In the genomic region with DNA sequence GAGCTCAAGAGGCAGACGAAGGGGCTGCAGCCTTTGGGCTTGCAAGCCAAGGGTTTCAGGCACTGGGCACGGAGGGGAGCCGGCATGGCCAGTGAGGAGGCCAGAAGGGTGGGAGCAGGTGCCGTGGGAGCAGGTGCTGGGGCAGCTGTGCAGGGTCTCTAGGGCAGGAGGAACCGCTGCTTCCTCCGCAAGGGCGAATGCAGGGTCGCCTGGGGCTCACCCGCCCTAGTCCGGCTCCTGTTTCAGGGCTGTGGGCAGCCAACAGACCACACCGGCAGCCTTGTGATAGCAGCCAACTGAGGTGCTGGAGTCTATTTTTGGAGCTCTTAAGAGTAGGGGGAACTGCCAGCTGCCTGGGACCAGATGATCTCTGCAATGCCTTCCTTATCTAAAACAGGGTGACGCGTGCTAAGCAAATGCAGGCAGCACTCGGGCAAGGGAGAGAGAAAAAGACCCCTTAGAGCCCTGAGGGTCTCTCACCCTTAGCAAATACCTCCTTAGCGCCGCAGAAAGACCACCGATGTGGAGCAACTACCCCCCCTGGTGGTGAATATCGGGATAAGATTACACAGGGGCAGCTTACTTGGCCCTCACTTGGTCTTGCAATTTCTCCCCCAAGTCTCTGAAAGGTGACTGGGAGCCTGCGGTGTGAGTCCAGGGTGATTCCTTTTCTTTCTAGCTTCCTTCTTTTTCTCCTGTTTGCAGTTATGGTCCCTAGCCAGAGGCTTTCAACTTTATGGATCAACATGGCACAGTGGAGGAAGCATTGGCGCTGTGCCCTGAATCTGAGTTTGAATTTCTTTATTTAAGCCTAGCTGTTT, we compare ENCODE assay signal across 1 cellular context.
TF ChIP-seq lines count a peak whose summit lies in the region.

No MANE protein-coding gene starts in this region.

TF ChIP-seq in K562, 482 proteins besides CTCF, POLR2A, EP300 and RAD21 (continued from another document and continues in another):
- TF ChIP-seq, protein P1, sequence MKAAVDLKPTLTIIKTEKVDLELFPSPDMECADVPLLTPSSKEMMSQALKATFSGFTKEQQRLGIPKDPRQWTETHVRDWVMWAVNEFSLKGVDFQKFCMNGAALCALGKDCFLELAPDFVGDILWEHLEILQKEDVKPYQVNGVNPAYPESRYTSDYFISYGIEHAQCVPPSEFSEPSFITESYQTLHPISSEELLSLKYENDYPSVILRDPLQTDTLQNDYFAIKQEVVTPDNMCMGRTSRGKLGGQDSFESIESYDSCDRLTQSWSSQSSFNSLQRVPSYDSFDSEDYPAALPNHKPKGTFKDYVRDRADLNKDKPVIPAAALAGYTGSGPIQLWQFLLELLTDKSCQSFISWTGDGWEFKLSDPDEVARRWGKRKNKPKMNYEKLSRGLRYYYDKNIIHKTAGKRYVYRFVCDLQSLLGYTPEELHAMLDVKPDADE (conservative IDR thresholded peaks at IDR 0.05; ENCODE audit: control insufficient read depth, low read depth, low read length), result 0 out of 2 replicates have a peak, but pooled peaks have one; percentile 16
- peak; percentile 90 for TF ChIP-seq ARID2 (IDR thresholded peaks at IDR 0.05)
- no peak for TF ChIP-seq ZSCAN29 (IDR thresholded peaks at IDR 0.05)
- TF ChIP-seq, protein P2, sequence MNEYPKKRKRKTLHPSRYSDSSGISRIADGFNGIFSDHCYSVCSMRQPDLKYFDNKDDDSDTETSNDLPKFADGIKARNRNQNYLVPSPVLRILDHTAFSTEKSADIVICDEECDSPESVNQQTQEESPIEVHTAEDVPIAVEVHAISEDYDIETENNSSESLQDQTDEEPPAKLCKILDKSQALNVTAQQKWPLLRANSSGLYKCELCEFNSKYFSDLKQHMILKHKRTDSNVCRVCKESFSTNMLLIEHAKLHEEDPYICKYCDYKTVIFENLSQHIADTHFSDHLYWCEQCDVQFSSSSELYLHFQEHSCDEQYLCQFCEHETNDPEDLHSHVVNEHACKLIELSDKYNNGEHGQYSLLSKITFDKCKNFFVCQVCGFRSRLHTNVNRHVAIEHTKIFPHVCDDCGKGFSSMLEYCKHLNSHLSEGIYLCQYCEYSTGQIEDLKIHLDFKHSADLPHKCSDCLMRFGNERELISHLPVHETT (CRISPR knock-in tag; conservative IDR thresholded peaks at IDR 0.05 in 1 of 2, IDR thresholded peaks at IDR 0.05 in 1 of 2), result peak in 1 of 2 experiments; percentile 29; a peak in 1 of 4 replicates
- 0 out of 2 replicates have a peak, but pooled peaks have one; percentile 41 for TF ChIP-seq POLR2AphosphoS5 (IDR thresholded peaks at IDR 0.05; ENCODE audit: control insufficient read depth, insufficient read depth, low read depth, low read length)
- peak; percentile 31; the same call in 1 of the 2 replicates for TF ChIP-seq GABPB1 (CRISPR knock-in tag; IDR thresholded peaks at IDR 0.05)
- TF ChIP-seq, protein P3, sequence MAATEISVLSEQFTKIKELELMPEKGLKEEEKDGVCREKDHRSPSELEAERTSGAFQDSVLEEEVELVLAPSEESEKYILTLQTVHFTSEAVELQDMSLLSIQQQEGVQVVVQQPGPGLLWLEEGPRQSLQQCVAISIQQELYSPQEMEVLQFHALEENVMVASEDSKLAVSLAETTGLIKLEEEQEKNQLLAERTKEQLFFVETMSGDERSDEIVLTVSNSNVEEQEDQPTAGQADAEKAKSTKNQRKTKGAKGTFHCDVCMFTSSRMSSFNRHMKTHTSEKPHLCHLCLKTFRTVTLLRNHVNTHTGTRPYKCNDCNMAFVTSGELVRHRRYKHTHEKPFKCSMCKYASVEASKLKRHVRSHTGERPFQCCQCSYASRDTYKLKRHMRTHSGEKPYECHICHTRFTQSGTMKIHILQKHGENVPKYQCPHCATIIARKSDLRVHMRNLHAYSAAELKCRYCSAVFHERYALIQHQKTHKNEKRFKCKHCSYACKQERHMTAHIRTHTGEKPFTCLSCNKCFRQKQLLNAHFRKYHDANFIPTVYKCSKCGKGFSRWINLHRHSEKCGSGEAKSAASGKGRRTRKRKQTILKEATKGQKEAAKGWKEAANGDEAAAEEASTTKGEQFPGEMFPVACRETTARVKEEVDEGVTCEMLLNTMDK (IDR thresholded peaks at IDR 0.05; ENCODE audit: borderline replicate concordance, insufficient read depth, low read depth, low read length, poor library complexity, severe bottlenecking), result peak; percentile 13
- TF ChIP-seq TAL1 (IDR thresholded peaks at IDR 0.05), result 0 out of 2 replicates have a peak, but pooled peaks have one; percentile 36
- TF ChIP-seq NFIC (IDR thresholded peaks at IDR 0.05), result peak; percentile 75
- TF ChIP-seq GTF2E2 (tag; IDR thresholded peaks at IDR 0.05), result no peak
- TF ChIP-seq KDM5B (IDR thresholded peaks at IDR 0.05; ENCODE audit: insufficient replicate concordance, low read depth, low read length), result peak; percentile 31
- TF ChIP-seq, protein P4, sequence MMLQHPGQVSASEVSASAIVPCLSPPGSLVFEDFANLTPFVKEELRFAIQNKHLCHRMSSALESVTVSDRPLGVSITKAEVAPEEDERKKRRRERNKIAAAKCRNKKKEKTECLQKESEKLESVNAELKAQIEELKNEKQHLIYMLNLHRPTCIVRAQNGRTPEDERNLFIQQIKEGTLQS (IDR thresholded peaks at IDR 0.05), result no peak
- TF ChIP-seq, protein P4 (CRISPR knock-in tag; conservative IDR thresholded peaks at IDR 0.05), result 0 out of 2 replicates have a peak, but pooled peaks have one; percentile 59
- no peak for TF ChIP-seq CCAR2 (IDR thresholded peaks at IDR 0.05; ENCODE audit: low read depth, low read length)
- TF ChIP-seq, protein P5, sequence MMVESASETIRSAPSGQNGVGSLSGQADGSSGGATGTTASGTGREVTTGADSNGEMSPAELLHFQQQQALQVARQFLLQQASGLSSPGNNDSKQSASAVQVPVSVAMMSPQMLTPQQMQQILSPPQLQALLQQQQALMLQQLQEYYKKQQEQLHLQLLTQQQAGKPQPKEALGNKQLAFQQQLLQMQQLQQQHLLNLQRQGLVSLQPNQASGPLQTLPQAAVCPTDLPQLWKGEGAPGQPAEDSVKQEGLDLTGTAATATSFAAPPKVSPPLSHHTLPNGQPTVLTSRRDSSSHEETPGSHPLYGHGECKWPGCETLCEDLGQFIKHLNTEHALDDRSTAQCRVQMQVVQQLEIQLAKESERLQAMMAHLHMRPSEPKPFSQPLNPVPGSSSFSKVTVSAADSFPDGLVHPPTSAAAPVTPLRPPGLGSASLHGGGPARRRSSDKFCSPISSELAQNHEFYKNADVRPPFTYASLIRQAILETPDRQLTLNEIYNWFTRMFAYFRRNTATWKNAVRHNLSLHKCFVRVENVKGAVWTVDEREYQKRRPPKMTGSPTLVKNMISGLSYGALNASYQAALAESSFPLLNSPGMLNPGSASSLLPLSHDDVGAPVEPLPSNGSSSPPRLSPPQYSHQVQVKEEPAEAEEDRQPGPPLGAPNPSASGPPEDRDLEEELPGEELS (CRISPR knock-in tag; IDR thresholded peaks at IDR 0.05; ENCODE audit: borderline replicate concordance), result no peak
- TF ChIP-seq, protein P6, sequence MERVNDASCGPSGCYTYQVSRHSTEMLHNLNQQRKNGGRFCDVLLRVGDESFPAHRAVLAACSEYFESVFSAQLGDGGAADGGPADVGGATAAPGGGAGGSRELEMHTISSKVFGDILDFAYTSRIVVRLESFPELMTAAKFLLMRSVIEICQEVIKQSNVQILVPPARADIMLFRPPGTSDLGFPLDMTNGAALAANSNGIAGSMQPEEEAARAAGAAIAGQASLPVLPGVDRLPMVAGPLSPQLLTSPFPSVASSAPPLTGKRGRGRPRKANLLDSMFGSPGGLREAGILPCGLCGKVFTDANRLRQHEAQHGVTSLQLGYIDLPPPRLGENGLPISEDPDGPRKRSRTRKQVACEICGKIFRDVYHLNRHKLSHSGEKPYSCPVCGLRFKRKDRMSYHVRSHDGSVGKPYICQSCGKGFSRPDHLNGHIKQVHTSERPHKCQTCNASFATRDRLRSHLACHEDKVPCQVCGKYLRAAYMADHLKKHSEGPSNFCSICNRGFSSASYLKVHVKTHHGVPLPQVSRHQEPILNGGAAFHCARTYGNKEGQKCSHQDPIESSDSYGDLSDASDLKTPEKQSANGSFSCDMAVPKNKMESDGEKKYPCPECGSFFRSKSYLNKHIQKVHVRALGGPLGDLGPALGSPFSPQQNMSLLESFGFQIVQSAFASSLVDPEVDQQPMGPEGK (CRISPR knock-in tag; IDR thresholded peaks at IDR 0.05; ENCODE audit: borderline replicate concordance), result no peak
- TF ChIP-seq THRAP3 (IDR thresholded peaks at IDR 0.05; ENCODE audit: borderline replicate concordance), result no peak
- TF ChIP-seq, protein P7, sequence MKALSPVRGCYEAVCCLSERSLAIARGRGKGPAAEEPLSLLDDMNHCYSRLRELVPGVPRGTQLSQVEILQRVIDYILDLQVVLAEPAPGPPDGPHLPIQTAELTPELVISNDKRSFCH (CRISPR knock-in tag; IDR thresholded peaks at IDR 0.05), result no peak
- TF ChIP-seq, protein P7 (tag; IDR thresholded peaks at IDR 0.05), result peak; percentile 46; the same call in 1 of the 2 replicates
- TF ChIP-seq MEF2A (IDR thresholded peaks at IDR 0.05; ENCODE audit: control insufficient read depth, low read depth, low read length), result peak; percentile 97
- 0 out of 4 replicates have a peak, but pooled peaks of 1 of the 2 experiments have one; percentile 13 for TF ChIP-seq SIN3A (IDR thresholded peaks at IDR 0.05; ENCODE audit: borderline replicate concordance in 2 of 2, control insufficient read depth in 1 of 2, low read depth in 2 of 2, low read length in 2 of 2)
- no peak for TF ChIP-seq MYNN (IDR thresholded peaks at IDR 0.05)
- no peak for TF ChIP-seq MYNN (CRISPR knock-in tag; IDR thresholded peaks at IDR 0.05)
- peak; percentile 42; the same call in 1 of the 2 replicates for TF ChIP-seq POLR2G (IDR thresholded peaks at IDR 0.05; ENCODE audit: low read depth, low read length)
- TF ChIP-seq, protein P8, sequence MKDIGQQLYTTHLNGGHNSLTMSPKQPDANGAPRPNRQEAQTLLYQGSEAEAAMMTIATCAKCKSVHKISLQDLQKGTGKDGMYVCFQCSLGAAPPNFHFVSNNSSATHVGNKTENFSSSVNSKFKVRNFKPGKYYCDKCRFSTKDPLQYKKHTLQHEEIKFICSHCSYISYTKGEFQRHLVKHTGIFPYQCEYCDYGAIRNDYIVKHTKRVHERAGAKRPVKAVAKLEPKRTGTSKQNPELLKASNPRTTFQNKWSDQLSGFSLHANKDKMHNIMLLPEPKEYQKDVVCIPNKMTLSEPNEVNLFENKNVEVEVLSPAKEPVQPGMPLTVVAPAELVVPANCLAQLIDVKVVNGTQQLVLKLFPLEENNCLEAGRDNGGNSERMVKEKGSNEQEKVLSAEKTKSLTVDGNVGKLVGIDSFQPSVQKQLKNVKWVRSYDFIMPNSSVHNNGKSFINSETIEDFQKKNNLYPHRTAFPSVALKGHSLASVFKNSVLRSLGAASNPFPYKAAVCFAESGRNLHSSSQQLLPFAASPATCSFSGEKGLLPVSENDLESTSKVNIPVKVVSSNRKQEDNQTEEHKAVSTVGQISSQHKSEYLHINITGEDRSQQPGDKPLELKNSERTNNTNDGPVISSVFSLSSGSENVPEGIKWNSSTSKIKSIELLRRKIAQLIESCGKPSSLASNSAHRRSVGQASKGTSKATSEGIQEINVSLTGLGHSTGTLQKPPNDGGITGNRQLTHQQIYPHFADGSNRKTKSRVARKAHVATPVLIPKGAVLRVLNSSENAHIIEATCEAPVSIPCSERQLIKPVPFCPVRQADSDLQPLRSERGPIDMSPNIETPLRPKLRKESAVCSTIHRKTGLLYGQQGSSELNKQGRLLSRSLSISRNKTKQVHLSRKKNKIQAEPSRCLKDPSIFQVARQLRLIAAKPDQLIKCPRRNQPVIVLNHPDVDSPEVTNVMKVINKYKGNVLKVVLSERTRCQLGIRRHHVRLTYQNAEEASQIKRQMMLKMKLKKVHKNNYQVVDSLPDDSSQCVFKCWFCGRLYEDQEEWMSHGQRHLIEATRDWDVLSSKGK (CRISPR knock-in tag; IDR thresholded peaks at IDR 0.05), result no peak
- TF ChIP-seq, protein P9, sequence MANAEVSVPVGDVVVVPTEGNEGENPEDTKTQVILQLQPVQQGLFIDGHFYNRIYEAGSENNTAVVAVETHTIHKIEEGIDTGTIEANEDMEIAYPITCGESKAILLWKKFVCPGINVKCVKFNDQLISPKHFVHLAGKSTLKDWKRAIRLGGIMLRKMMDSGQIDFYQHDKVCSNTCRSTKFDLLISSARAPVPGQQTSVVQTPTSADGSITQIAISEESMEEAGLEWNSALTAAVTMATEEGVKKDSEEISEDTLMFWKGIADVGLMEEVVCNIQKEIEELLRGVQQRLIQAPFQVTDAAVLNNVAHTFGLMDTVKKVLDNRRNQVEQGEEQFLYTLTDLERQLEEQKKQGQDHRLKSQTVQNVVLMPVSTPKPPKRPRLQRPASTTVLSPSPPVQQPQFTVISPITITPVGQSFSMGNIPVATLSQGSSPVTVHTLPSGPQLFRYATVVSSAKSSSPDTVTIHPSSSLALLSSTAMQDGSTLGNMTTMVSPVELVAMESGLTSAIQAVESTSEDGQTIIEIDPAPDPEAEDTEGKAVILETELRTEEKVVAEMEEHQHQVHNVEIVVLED (CRISPR knock-in tag; IDR thresholded peaks at IDR 0.05), result no peak
- no peak for TF ChIP-seq EP400 (IDR thresholded peaks at IDR 0.05)
- TF ChIP-seq ETV6 (IDR thresholded peaks at IDR 0.05; ENCODE audit: borderline replicate concordance in 1 of 2, low read depth in 2 of 2, low read length in 1 of 2), result 0 out of 4 replicates have a peak, but pooled peaks of 1 of the 2 experiments have one; percentile 29
- no peak for TF ChIP-seq ETV6 (CRISPR knock-in tag; IDR thresholded peaks at IDR 0.05; ENCODE audit: borderline replicate concordance)
- no peak for TF ChIP-seq FOXA1 (IDR thresholded peaks at IDR 0.05; ENCODE audit: borderline replicate concordance)
- peak; percentile 31; the same call in 1 of the 2 replicates for TF ChIP-seq DPF2 (IDR thresholded peaks at IDR 0.05)
- no peak for TF ChIP-seq GATAD2A (IDR thresholded peaks at IDR 0.05)
- TF ChIP-seq, protein P10, sequence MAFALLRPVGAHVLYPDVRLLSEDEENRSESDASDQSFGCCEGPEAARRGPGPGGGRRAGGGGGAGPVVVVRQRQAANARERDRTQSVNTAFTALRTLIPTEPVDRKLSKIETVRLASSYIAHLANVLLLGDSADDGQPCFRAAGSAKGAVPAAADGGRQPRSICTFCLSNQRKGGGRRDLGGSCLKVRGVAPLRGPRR (CRISPR knock-in tag; IDR thresholded peaks at IDR 0.05), result 0 out of 2 replicates have a peak, but pooled peaks have one; percentile 9
- no peak for TF ChIP-seq ESRRA (IDR thresholded peaks at IDR 0.05; ENCODE audit: borderline replicate concordance, low read depth)
- TF ChIP-seq XRCC5 (IDR thresholded peaks at IDR 0.05; ENCODE audit: low read depth, low read length), result peak; percentile 47; the same call in 1 of the 2 replicates
- peak; percentile 86 for TF ChIP-seq CC2D1A (IDR thresholded peaks at IDR 0.05)
- 0 out of 2 replicates have a peak, but pooled peaks have one; percentile 65 for TF ChIP-seq FOXK1 (CRISPR knock-in tag; IDR thresholded peaks at IDR 0.05; ENCODE audit: borderline replicate concordance)
- TF ChIP-seq YY1 (IDR thresholded peaks at IDR 0.05; ENCODE audit: borderline replicate concordance in 1 of 3, control insufficient read depth in 1 of 3, extremely low read depth in 1 of 3, insufficient read depth in 3 of 3, insufficient read length in 1 of 3, insufficient replicate concordance in 2 of 3, low read depth in 1 of 3, low read length in 2 of 3), result peak in 1 of 3 experiments; percentile 37
- peak; percentile 41; the same call in 1 of the 2 replicates for TF ChIP-seq ETV1 (tag; conservative IDR thresholded peaks at IDR 0.05; ENCODE audit: low read depth)
- no peak for TF ChIP-seq TAF7 (tag; IDR thresholded peaks at IDR 0.05)
- no peak for TF ChIP-seq HNRNPLL (IDR thresholded peaks at IDR 0.05; ENCODE audit: low read depth, low read length, poor library complexity, severe bottlenecking)
